Comparison of ENCODE assay signal across 33 cellular contexts in the genomic region with DNA sequence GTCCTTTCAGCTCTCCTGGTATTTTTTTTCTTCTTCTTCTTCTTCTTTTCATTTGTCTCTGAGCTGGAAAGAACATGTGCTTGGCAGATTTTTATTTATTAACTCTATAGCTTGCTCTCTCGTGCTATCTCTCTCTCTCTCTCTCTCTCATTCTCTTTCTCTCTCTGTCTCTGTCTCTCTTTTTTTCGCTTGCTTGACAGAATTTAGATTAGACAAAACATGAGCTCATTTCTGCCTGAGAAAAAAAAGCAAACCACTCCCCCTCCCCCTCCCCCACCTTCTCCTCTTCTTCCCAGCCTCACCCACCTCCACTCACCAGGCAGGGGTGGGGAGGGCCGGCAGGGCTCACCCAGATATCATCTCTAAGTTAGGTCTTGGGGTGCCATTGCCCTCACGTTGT.
"Had no signal": no experiment of that assay in that cellular context is flagged by ENCODE, and none has a peak within 500 bp of the region (broad histone marks: within the 10 kb centered on the region; RNA-seq: fewer than 3 reads in every experiment).

No MANE protein-coding gene starts in this region.

- ATAC-seq: activated naive CD8-positive, alpha-beta T cell treated with anti-CD3 and anti-CD28 coated beads, Interleukin-2, amount 50 U/mL, for 24 hours; gastrocnemius medialis; left cardiac atrium; naive thymus-derived CD8-positive, alpha-beta T cell; sciatic nerve; stimulated activated effector memory CD8-positive, alpha-beta T cell treated with anti-CD3 and anti-CD28 coated beads, Interleukin-12 subunit alpha, Interleukin-12 subunit beta, amount 100 ng/mL, for 72 hours had no signal

- H3K27ac Mint-ChIP-seq: activated CD4-positive, alpha-beta memory T cell treated with anti-CD3 and anti-CD28 coated beads for 36 hours; activated CD4-positive, alpha-beta T cell treated with anti-CD3 and anti-CD28 coated beads, Interleukin-2, amount 10 ng/mL, durations not matched to agents 24 days and 14 days; activated naive CD4-positive, alpha-beta T cell treated with anti-CD3 and anti-CD28 coated beads, Interleukin-2, amount 50 U/mL, for 24 hours; activated naive CD8-positive, alpha-beta T cell treated with anti-CD3 and anti-CD28 coated beads, Interleukin-2, amount 50 U/mL, for 24 hours; activated T-helper 1 cell treated with anti-CD3 and anti-CD28 coated beads, Interleukin-12 subunit alpha, Interleukin-12 subunit beta, Interleukin-2, Interleukin-4 antibody, amounts not matched to agents 30 ng/mL and 10 ng/mL and 1 ng/mL, durations not matched to agents 14 hours and 24 hours and 36 hours; stimulated activated effector memory CD8-positive, alpha-beta T cell treated with anti-CD3 and anti-CD28 coated beads, Interleukin-12 subunit alpha, Interleukin-12 subunit beta, amount 100 ng/mL, for 72 hours; stimulated activated naive CD8-positive, alpha-beta T cell treated with anti-CD3 and anti-CD28 coated beads, Interleukin-15, Interleukin-2, amounts not matched to agents 100 ng/mL and 50 ng/mL, for 24 hours; T-helper 1 cell treated with Interleukin-12 subunit alpha and Interleukin-12 subunit beta and Interleukin-4 antibody, amounts not matched to agents 30 μg/mL and 1 μg/mL, for 36 hours had no signal

- H3K4me1 ChIP-seq: gastrocnemius medialis, prostate gland, upper lobe of left lung, vagina had no signal

- FAIRE-seq: bronchial epithelial cell, colon, keratinocyte had no signal

- H3K27me3 Mint-ChIP-seq: activated CD4-positive, alpha-beta memory T cell treated with anti-CD3 and anti-CD28 coated beads for 36 hours; activated CD4-positive, alpha-beta T cell treated with anti-CD3 and anti-CD28 coated beads, Interleukin-2, amount 10 ng/mL, durations not matched to agents 24 days and 14 days; activated naive CD4-positive, alpha-beta T cell treated with anti-CD3 and anti-CD28 coated beads, Interleukin-2, amount 50 U/mL, for 24 hours; activated naive CD8-positive, alpha-beta T cell treated with anti-CD3 and anti-CD28 coated beads, Interleukin-2, amount 50 U/mL, for 24 hours; naive thymus-derived CD8-positive, alpha-beta T cell; stimulated activated naive CD8-positive, alpha-beta T cell treated with anti-CD3 and anti-CD28 coated beads, Interleukin-15, Interleukin-2, amounts not matched to agents 100 ng/mL and 50 ng/mL, for 24 hours had no signal

- H3K9me3 ChIP-seq: gastrocnemius medialis, ovary, prostate gland, thoracic aorta, upper lobe of left lung, vagina had no signal

- H3K36me3 Mint-ChIP-seq: activated CD4-positive, alpha-beta memory T cell treated with anti-CD3 and anti-CD28 coated beads for 36 hours; activated naive CD4-positive, alpha-beta T cell treated with anti-CD3 and anti-CD28 coated beads, Interleukin-2, amount 50 U/mL, for 24 hours; naive thymus-derived CD8-positive, alpha-beta T cell; stimulated activated effector memory CD8-positive, alpha-beta T cell treated with anti-CD3 and anti-CD28 coated beads, Interleukin-12 subunit alpha, Interleukin-12 subunit beta, amount 100 ng/mL, for 72 hours had no signal

- H3K27ac ChIP-seq: gastrocnemius medialis, ovary, prostate gland, thoracic aorta, upper lobe of left lung, vagina had no signal

- H3K36me3 ChIP-seq: gastrocnemius medialis, ovary, prostate gland, thoracic aorta, upper lobe of left lung, vagina had no signal

- H3K9me3 Mint-ChIP-seq: activated CD4-positive, alpha-beta memory T cell treated with anti-CD3 and anti-CD28 coated beads for 36 hours; activated CD4-positive, alpha-beta T cell treated with anti-CD3 and anti-CD28 coated beads, Interleukin-2, amount 10 ng/mL, durations not matched to agents 24 days and 14 days; activated naive CD4-positive, alpha-beta T cell treated with anti-CD3 and anti-CD28 coated beads, Interleukin-2, amount 50 U/mL, for 24 hours; activated naive CD8-positive, alpha-beta T cell treated with anti-CD3 and anti-CD28 coated beads, Interleukin-2, amount 50 U/mL, for 24 hours; activated T-helper 1 cell treated with anti-CD3 and anti-CD28 coated beads, Interleukin-12 subunit alpha, Interleukin-12 subunit beta, Interleukin-2, Interleukin-4 antibody, amounts not matched to agents 30 ng/mL and 10 ng/mL and 1 ng/mL, durations not matched to agents 14 hours and 24 hours and 36 hours; naive thymus-derived CD8-positive, alpha-beta T cell; stimulated activated effector memory CD8-positive, alpha-beta T cell treated with anti-CD3 and anti-CD28 coated beads, Interleukin-12 subunit alpha, Interleukin-12 subunit beta, amount 100 ng/mL, for 72 hours; stimulated activated naive CD8-positive, alpha-beta T cell treated with anti-CD3 and anti-CD28 coated beads, Interleukin-15, Interleukin-2, amounts not matched to agents 100 ng/mL and 50 ng/mL, for 24 hours; T-helper 1 cell treated with Interleukin-12 subunit alpha and Interleukin-12 subunit beta and Interleukin-4 antibody, amounts not matched to agents 30 μg/mL and 1 μg/mL, for 36 hours had no signal

- DNase-seq: activated CD4-positive, alpha-beta memory T cell treated with anti-CD3 and anti-CD28 coated beads for 36 hours; activated CD4-positive, alpha-beta T cell treated with anti-CD3 and anti-CD28 coated beads, Interleukin-2, amount 10 ng/mL, durations not matched to agents 24 days and 14 days; activated CD4-positive, CD25-positive, alpha-beta regulatory T cell treated with anti-CD3 and anti-CD28 coated beads, Interleukin-2, amount 50 U/mL, for 72 hours; activated CD8-positive, alpha-beta memory T cell treated with anti-CD3 and anti-CD28 coated beads, Interleukin-2, amount 50 U/mL, for 4 hours; activated gamma-delta T cell; activated naive CD8-positive, alpha-beta T cell treated with anti-CD3 and anti-CD28 coated beads, Interleukin-2, amount 50 U/mL, for 24 hours; activated T-cell treated with anti-CD3 and anti-CD28 coated beads, Interleukin-2, amount 50 U/mL, for 1 hour; amygdala; dermis blood vessel endothelial cell; effector CD4-positive, alpha-beta T cell; gastrocnemius medialis; glutamatergic neuron; hippocampal formation; left cardiac atrium; naive thymus-derived CD8-positive, alpha-beta T cell; ovary; retina; stimulated activated CD4-positive, alpha-beta T cell treated with anti-CD3 and anti-CD28 coated beads, Interleukin-4, amount 100 ng/mL, for 24 hours; T-helper 9 cell; upper lobe of left lung had no signal

- H3K4me1 Mint-ChIP-seq: activated CD4-positive, alpha-beta T cell treated with anti-CD3 and anti-CD28 coated beads, Interleukin-2, amount 10 ng/mL, durations not matched to agents 24 days and 14 days; activated naive CD4-positive, alpha-beta T cell treated with anti-CD3 and anti-CD28 coated beads, Interleukin-2, amount 50 U/mL, for 24 hours; activated naive CD8-positive, alpha-beta T cell treated with anti-CD3 and anti-CD28 coated beads, Interleukin-2, amount 50 U/mL, for 24 hours; naive thymus-derived CD8-positive, alpha-beta T cell; stimulated activated effector memory CD8-positive, alpha-beta T cell treated with anti-CD3 and anti-CD28 coated beads, Interleukin-12 subunit alpha, Interleukin-12 subunit beta, amount 100 ng/mL, for 72 hours had no signal

- H3K4me3 ChIP-seq: gastrocnemius medialis, ovary, prostate gland, skin epidermis, thoracic aorta, upper lobe of left lung, vagina had no signal

- H3K4me3 Mint-ChIP-seq: activated CD4-positive, alpha-beta memory T cell treated with anti-CD3 and anti-CD28 coated beads for 36 hours; activated CD4-positive, alpha-beta T cell treated with anti-CD3 and anti-CD28 coated beads, Interleukin-2, amount 10 ng/mL, durations not matched to agents 24 days and 14 days; activated naive CD4-positive, alpha-beta T cell treated with anti-CD3 and anti-CD28 coated beads, Interleukin-2, amount 50 U/mL, for 24 hours; activated naive CD8-positive, alpha-beta T cell treated with anti-CD3 and anti-CD28 coated beads, Interleukin-2, amount 50 U/mL, for 24 hours; activated T-helper 1 cell treated with anti-CD3 and anti-CD28 coated beads, Interleukin-12 subunit alpha, Interleukin-12 subunit beta, Interleukin-2, Interleukin-4 antibody, amounts not matched to agents 30 ng/mL and 10 ng/mL and 1 ng/mL, durations not matched to agents 14 hours and 24 hours and 36 hours; naive thymus-derived CD8-positive, alpha-beta T cell; stimulated activated effector memory CD8-positive, alpha-beta T cell treated with anti-CD3 and anti-CD28 coated beads, Interleukin-12 subunit alpha, Interleukin-12 subunit beta, amount 100 ng/mL, for 72 hours; stimulated activated naive CD8-positive, alpha-beta T cell treated with anti-CD3 and anti-CD28 coated beads, Interleukin-15, Interleukin-2, amounts not matched to agents 100 ng/mL and 50 ng/mL, for 24 hours; T-helper 1 cell treated with Interleukin-12 subunit alpha and Interleukin-12 subunit beta and Interleukin-4 antibody, amounts not matched to agents 30 μg/mL and 1 μg/mL, for 36 hours had no signal

- H3K27me3 ChIP-seq: gastrocnemius medialis, ovary, upper lobe of left lung, vagina had no signal
